18 cellular contexts compared by ENCODE assay signal in the genomic region with DNA sequence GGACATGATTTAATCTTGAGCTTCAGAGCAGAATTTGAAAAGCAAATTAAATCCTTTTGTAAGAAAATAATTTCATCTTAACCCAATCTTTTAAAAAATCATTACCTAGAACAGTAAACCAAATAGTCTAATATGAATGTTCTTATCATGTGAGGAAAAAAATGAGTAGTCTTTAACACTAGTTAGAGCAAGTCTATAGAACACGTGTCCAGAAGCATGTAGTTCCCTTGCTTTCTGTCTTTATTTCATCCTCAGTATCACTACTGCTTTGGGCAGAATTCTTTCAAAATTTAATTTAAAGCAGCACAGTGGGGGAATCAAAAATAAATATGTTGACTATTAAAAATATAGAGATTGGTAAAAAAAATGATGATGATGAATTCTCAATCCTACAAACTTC. TPM values are rescaled to one million over a fixed set of nuclear protein-coding genes. Genes with fewer than 3 reads are reported as not detected.
A peak's percentile ranks its signal among the peaks of the same experiment; 100 is the strongest.
DNase-seq lines count a peak whose midpoint lies in the region; ATAC-seq, FAIRE-seq and TF ChIP-seq lines count a peak whose summit lies in the region.
"Had no signal": no experiment of that assay in that cellular context is flagged by ENCODE, and none has a peak within 500 bp of the region (broad histone marks: within the 10 kb centered on the region; RNA-seq: fewer than 3 reads in every experiment).

No MANE protein-coding gene starts in this region.

- H3K9me3 ChIP-seq in PC-9 (ENCODE audit: insufficient read depth, low read depth) (no peaks in the 10 kb centered on the region), esophagus squamous epithelium (no peaks in the 10 kb centered on the region), psoas muscle (no peaks in the 10 kb centered on the region)
- H3K9me3 ChIP-seq: uterus had no signal

- DNase-seq in GM12865 (ENCODE audit: low read depth) (no peak), PC-9 (no peak), esophagus squamous epithelium (lab: John Stamatoyannopoulos, UW) (no peak), psoas muscle (no peak), cerebellum (ENCODE audit: low spot score) (no peak), D721Med (ENCODE audit: insufficient read length, low spot score) (no peak)
- DNase-seq in central memory CD4-positive, alpha-beta T cell = no peak
- DNase-seq: activated CD8-positive, alpha-beta memory T cell treated with anti-CD3 and anti-CD28 coated beads for 24 hours; brain microvascular endothelial cell; effector memory CD8-positive, alpha-beta T cell; Karpas-422; NCI-H1694 treated with DMSO at 0.1 percent for 48 hours; right cardiac atrium; stimulated activated CD4-positive, alpha-beta T cell treated with anti-CD3 and anti-CD28 coated beads, Interleukin-4, amount 100 ng/mL, for 24 hours; uterus had no signal

- FAIRE-seq in D721Med (lab: Jason Lieb, UNC) = no peak

- H3K4me3 ChIP-seq in GM12865 (ENCODE audit: low read depth, low read length) (peak overlapping the region; percentile 80), PC-9 (peak overlapping the region; percentile 96), esophagus squamous epithelium (peak overlapping the region; percentile 62 to 75 (median 71)), psoas muscle (peak overlapping the region; percentile 38)
- H3K4me3 ChIP-seq: uterus had no signal

- H3K27me3 ChIP-seq in PC-9 (ENCODE audit: insufficient read depth, low read depth) (no peaks in the 10 kb centered on the region), esophagus squamous epithelium (peaks cover 0 to 22% (median 0%) of the 10 kb centered on the region in 4 donors), psoas muscle (ENCODE audit: insufficient read depth in 3 of 3, low read length in 2 of 3) (peaks cover 3 to 40% (median 9%) of the 10 kb centered on the region in 3 donors)
- H3K27me3 ChIP-seq: uterus had no signal

- no peak for ATAC-seq in psoas muscle
- ATAC-seq: effector memory CD8-positive, alpha-beta T cell; right cardiac atrium; Right ventricle myocardium inferior; stimulated activated effector memory CD8-positive, alpha-beta T cell treated with anti-CD3 and anti-CD28 coated beads, Interleukin-12 subunit alpha, Interleukin-12 subunit beta, amount 100 ng/mL, for 72 hours had no signal

- H3K36me3 ChIP-seq in PC-9 (ENCODE audit: low read depth) (peaks cover 17% of the 10 kb centered on the region; the same call in 1 of the 2 replicates), esophagus squamous epithelium (peaks cover 0 to 3% (median 0%) of the 10 kb centered on the region in 3 donors), psoas muscle (ENCODE audit: insufficient read depth in 1 of 2, low read depth in 1 of 2) (no peaks in the 10 kb centered on the region)
- H3K36me3 ChIP-seq: brain microvascular endothelial cell, uterus had no signal

- no peak for TF ChIP-seq POLR2A in esophagus squamous epithelium (IDR thresholded peaks at IDR 0.05)

- POLR2A ChIA-PET in PC-9 (lab: Charles Lee; ENCODE audit: unreplicated experiment) = interaction anchor here (0.9 to 2.8 kb wide), 2 partner anchors 45 to 365 kb away, joined by 3 to 22 read pairs; no protein-coding TSS in a partner anchor

- no peak overlapping the region for H2AFZ ChIP-seq in PC-9

- WGBS in esophagus squamous epithelium, 2 donors = 26 to 35% methylated on average over 1 of the region's 1 CpG
- WGBS in psoas muscle, 3 donors = 86 to 92% (median 91%) methylated on average over 1 of the region's 1 CpG

- H3K27ac ChIP-seq in PC-9 = peak overlapping the region; percentile 99
- peak overlapping the region; percentile 62 to 99 (median 97) for H3K27ac ChIP-seq in esophagus squamous epithelium
- no peak overlapping the region for H3K27ac ChIP-seq in psoas muscle
- H3K27ac ChIP-seq: brain microvascular endothelial cell, uterus had no signal

- no peaks in the 10 kb centered on the region for H3K9me2 ChIP-seq in PC-9 (ENCODE audit: insufficient read depth)

- H3K4me1 ChIP-seq in PC-9 (replicated peaks; ENCODE audit: insufficient read depth) (peaks cover 55% of the 10 kb centered on the region), esophagus squamous epithelium (peaks cover 16 to 71% (median 21%) of the 10 kb centered on the region in 3 donors), psoas muscle (no peaks in the 10 kb centered on the region)
- H3K4me1 ChIP-seq: uterus had no signal

- H3K79me2 ChIP-seq in PC-9 (ENCODE audit: low read depth) = peaks cover 87% of the 10 kb centered on the region

- intact Hi-C loops in PC-9 (cut with micrococcal nuclease; ENCODE audit: unreplicated experiment) (loop anchor here (5.0 kb wide), 1 partner anchor 310 kb away; no protein-coding TSS in a partner anchor), esophagus squamous epithelium (cut with DNase I) (no loop called here), psoas muscle (cut with DNase I) (no loop called here)

- TF ChIP-seq CTCF in GM12865 (IDR thresholded peaks at IDR 0.05; ENCODE audit: insufficient read depth, low read depth, low read length, missing control alignments) = no peak
- TF ChIP-seq CTCF in PC-9 (conservative IDR thresholded peaks at IDR 0.05) = no peak
- no peak for TF ChIP-seq CTCF in esophagus squamous epithelium (IDR thresholded peaks at IDR 0.05)
- TF ChIP-seq CTCF in psoas muscle (IDR thresholded peaks at IDR 0.05) = no peak
- TF ChIP-seq CTCF in D721Med (IDR thresholded peaks at IDR 0.05; ENCODE audit: insufficient read depth, missing control alignments) = no peak

- BruUV-seq in PC-9 (replicated peaks; lab: Mats Ljungman, UMichigan) = no TSS peak

- CTCF ChIA-PET in PC-9 (lab: Charles Lee) = no interaction called here

- H3F3A ChIP-seq in PC-9 (ENCODE audit: insufficient read depth, low read depth) = peaks cover 74% of the 10 kb centered on the region

- H4K20me1 ChIP-seq in PC-9 (ENCODE audit: insufficient read depth) = 0 out of 2 replicates have a peak, but pooled peaks cover 6% of the 10 kb centered on the region
- H4K20me1 ChIP-seq: BLaER1 treated with 17β-estradiol and CSF1 and Interleukin-3, amounts not matched to agents 10 nM and 100 nM had no signal

- H3K4me2 ChIP-seq in PC-9 = peak overlapping the region; percentile 93

RNA-seq across cellular contexts. Expression of gene RBM47, which starts 2.1 kb away (rescaled TPM):
- total RNA-seq in PC-9 (2021) (78.0 and 79.0 TPM in 2 replicates), esophagus squamous epithelium (100 to 1,000 TPM in 2 of 4 donors, 10 to 100 TPM in 2; 94.6 to 197 (median 125) TPM), psoas muscle (1 to 10 TPM; 1.2 to 2.3 (median 2.1) TPM), cerebellum (1.8 TPM)
- polyA plus RNA-seq in psoas muscle = under 1 TPM; 0.17 to 0.31 (median 0.30) TPM

Comparison
In these comparisons a context has a peak if more than half of its experiments do, and no peak if none do; other contexts are left out.
1. H3K4me3 ChIP-seq: peak in every context shown above with its lines; median percentile 96 in PC-9; 80 in GM12865; 71 in esophagus squamous epithelium; 38 in psoas muscle.
2. RNA of gene RBM47, which starts 2.1 kb away (total RNA-seq): 94.6 to 197 TPM in esophagus squamous epithelium and 78.0 to 79.0 TPM in PC-9; 1.2 to 2.3 TPM in psoas muscle and 1.8 TPM in cerebellum (single experiment); every median in the first group is over 10 times any median in the second.